8 cellular contexts compared by ENCODE assay signal in genomic region chr19:54189668-54190502, GRCh38. TPM values are rescaled to one million over a fixed set of nuclear protein-coding genes. Genes with fewer than 3 reads are reported as not detected.
DNase-seq lines count a peak whose midpoint lies in the region; ATAC-seq and TF ChIP-seq lines count a peak whose summit lies in the region.

No MANE protein-coding gene starts in this region.

- peak; percentile 66 for ATAC-seq in DND-41 (ENCODE audit: insufficient read depth, low read depth)
- peak; percentile 44 for ATAC-seq in GM21825 (IDR thresholded peaks at IDR 0.05; ENCODE audit: unreplicated experiment)

- TF ChIP-seq CTCF in DND-41 (IDR thresholded peaks at IDR 0.05; ENCODE audit: borderline replicate concordance, extremely low read depth, low read length, poor library complexity, severe bottlenecking) (no peak), Peyer's patch (IDR thresholded peaks at IDR 0.05) (no peak), esophagus muscularis mucosa (IDR thresholded peaks at IDR 0.05) (no peak)

- H3K27me3 ChIP-seq in DND-41 (ENCODE audit: insufficient read depth, low read length, poor library complexity) = no peaks in the 10 kb centered on the region
- no peaks in the 10 kb centered on the region for H3K27me3 ChIP-seq in Peyer's patch
- no peaks in the 10 kb centered on the region for H3K27me3 ChIP-seq in esophagus muscularis mucosa
- no peaks in the 10 kb centered on the region for H3K27me3 ChIP-seq in muscle layer of colon (ENCODE audit: control insufficient read depth in 1 of 2, insufficient read depth in 2 of 2, low read length in 2 of 2)

- H3K9me3 ChIP-seq in DND-41 (ENCODE audit: insufficient read depth, low read length, severe bottlenecking) (no peaks in the 10 kb centered on the region), KOPT-K1 (ENCODE audit: insufficient read depth, low read length, poor library complexity, severe bottlenecking) (no peaks in the 10 kb centered on the region), Peyer's patch (no peaks in the 10 kb centered on the region), esophagus muscularis mucosa (no peaks in the 10 kb centered on the region), muscle layer of colon (ENCODE audit: low read length) (no peaks in the 10 kb centered on the region)

- TF ChIP-seq EP300 in esophagus muscularis mucosa (IDR thresholded peaks at IDR 0.05) = no peak

- TF ChIP-seq POLR2A in Peyer's patch (IDR thresholded peaks at IDR 0.05) = peak; percentile 50 to 66
- peak; percentile 60 for TF ChIP-seq POLR2A in esophagus muscularis mucosa (IDR thresholded peaks at IDR 0.05; ENCODE audit: low read depth)

- WGBS in esophagus muscularis mucosa = 1% methylated on average over 22 of the region's 71 CpGs

- peak overlapping the region; percentile 83 for H2AFZ ChIP-seq in DND-41 (ENCODE audit: low read depth, low read length)

- H3K36me3 ChIP-seq in DND-41 (ENCODE audit: insufficient read depth, low read length) (peaks cover 28% of the 10 kb centered on the region), KOPT-K1 (ENCODE audit: insufficient read depth, low read length) (peaks cover 30% of the 10 kb centered on the region), Peyer's patch (peaks cover 0 to 24% (median 0%) of the 10 kb centered on the region in 3 donors), esophagus muscularis mucosa (peaks cover 12 to 41% (median 27%) of the 10 kb centered on the region in 4 donors), muscle layer of colon (ENCODE audit: insufficient read depth, low read length) (peaks cover 18% of the 10 kb centered on the region)

- intact Hi-C loops in esophagus muscularis mucosa (cut with DNase I) = no loop called here

- H3K4me3 ChIP-seq in DND-41 (ENCODE audit: low read depth in 1 of 2, low read length in 2 of 2) = peak overlapping the region; percentile 30 to 73; a peak in 3 of 4 replicates
- peak overlapping the region; percentile 77 to 93 (median 91) for H3K4me3 ChIP-seq in Peyer's patch
- H3K4me3 ChIP-seq in esophagus muscularis mucosa = peak overlapping the region; percentile 76 to 93 (median 90)
- H3K4me3 ChIP-seq in muscle layer of colon (ENCODE audit: low read depth in 1 of 2, low read length in 2 of 2) = peak overlapping the region; percentile 65 to 78

- peaks cover 16% of the 10 kb centered on the region for H4K20me1 ChIP-seq in DND-41 (ENCODE audit: insufficient read depth, low read length)

- H3K4me2 ChIP-seq in DND-41 (ENCODE audit: insufficient read depth, low read length) = peak overlapping the region; percentile 69

- DNase-seq in DND-41 = peak; percentile 100
- DNase-seq in Peyer's patch = peak; percentile 100
- DNase-seq in activated T-helper 1 cell treated with Interleukin-2 at 50 U/mL for 16 hours (ENCODE audit: low read depth) = peak; percentile 99
- DNase-seq in esophagus muscularis mucosa (ENCODE audit: extremely low spot score) = peak; percentile 100
- peak; percentile 99 to 100 for DNase-seq in stimulated activated CD8-positive, alpha-beta memory T cell treated with anti-CD3 and anti-CD28 coated beads, Interleukin-7, amount 100 ng/mL, for 1 hour (ENCODE audit: low read depth in 2 of 2)

- peaks cover 37% of the 10 kb centered on the region for H3K79me2 ChIP-seq in DND-41 (ENCODE audit: insufficient read depth, low read length)

- H3K27ac ChIP-seq in DND-41 (ENCODE audit: low read length) = peak overlapping the region; percentile 98
- H3K27ac ChIP-seq in KOPT-K1 (ENCODE audit: low read depth, low read length, poor library complexity, severe bottlenecking) = peak overlapping the region; percentile 86
- peak overlapping the region; percentile 98 to 100 (median 99) for H3K27ac ChIP-seq in Peyer's patch
- peak overlapping the region; percentile 97 to 99 (median 98) for H3K27ac ChIP-seq in esophagus muscularis mucosa (replicated peaks in 1 of 4)
- H3K27ac ChIP-seq in muscle layer of colon (ENCODE audit: low read depth, low read length) = peak overlapping the region; percentile 99

- H3K4me1 ChIP-seq in DND-41 (ENCODE audit: insufficient read depth, low read length) = peaks cover 37% of the 10 kb centered on the region
- peaks cover 0 to 32% (median 14%) of the 10 kb centered on the region in 4 donors for H3K4me1 ChIP-seq in Peyer's patch
- peaks cover 24 to 35% (median 34%) of the 10 kb centered on the region in 4 donors for H3K4me1 ChIP-seq in esophagus muscularis mucosa
- peaks cover 26% of the 10 kb centered on the region for H3K4me1 ChIP-seq in muscle layer of colon (ENCODE audit: insufficient read depth, low read length)

- H3K9ac ChIP-seq in DND-41 (ENCODE audit: low read depth, low read length) (peak overlapping the region; percentile 84), muscle layer of colon (ENCODE audit: low read length) (peak overlapping the region; percentile 57)

RNA-seq across cellular contexts. Expression of gene MBOAT7, which starts 0.5 kb away (rescaled TPM):
- total RNA-seq in Peyer's patch (100 to 1,000 TPM in 3 of 4 donors, 10 to 100 TPM in 1; 85.8 to 370 (median 245) TPM), esophagus muscularis mucosa (10 to 100 TPM; 40.3 to 83.2 (median 59.4) TPM)

RNA-seq across cellular contexts. Expression of gene TSEN34, which starts 1.2 kb away (rescaled TPM):
- 10 to 100 TPM; 29.7 to 50.4 (median 42.2) TPM for total RNA-seq in Peyer's patch
- total RNA-seq in esophagus muscularis mucosa = 100 to 1,000 TPM in 1 of 4 donors, 10 to 100 TPM in 3; 49.4 to 103 (median 86.8) TPM

RNA-seq across cellular contexts. Expression of gene RPS9, which starts 10.8 kb away (rescaled TPM):
- 1,000 to 10,000 TPM in 2 of 4 donors, 100 to 1,000 TPM in 2; 712 to 1,604 (median 941) TPM for total RNA-seq in Peyer's patch
- total RNA-seq in esophagus muscularis mucosa = 1,000 to 10,000 TPM; 1,410 to 2,465 (median 1,750) TPM

RNA-seq across cellular contexts. Expression of gene TMC4, which starts 16.9 kb away (rescaled TPM):
- 100 to 1,000 TPM in 3 of 4 donors, 10 to 100 TPM in 1; 38.0 to 281 (median 232) TPM for total RNA-seq in Peyer's patch
- under 1 TPM in 3 of 4 donors, not detected in 1; 0.26 to 0.98 (median 0.33) TPM for total RNA-seq in esophagus muscularis mucosa

RNA-seq across cellular contexts. Expression of gene LENG1, which starts 30.4 kb away (rescaled TPM):
- total RNA-seq in Peyer's patch (10 to 100 TPM in 2 of 4 donors, 1 to 10 TPM in 2; 2.9 to 28.9 (median 6.8) TPM), esophagus muscularis mucosa (10 to 100 TPM in 3 of 4 donors, 1 to 10 TPM in 1; 10.0 to 12.7 (median 11.5) TPM)

Comparison
In these comparisons a context has a peak if more than half of its experiments do, and no peak if none do; other contexts are left out.
1. Peak in every context shown above with its lines: DNase-seq, ATAC-seq, H3K4me3 ChIP-seq and H3K27ac ChIP-seq.